8 cellular contexts compared by ENCODE assay signal in the genomic region with DNA sequence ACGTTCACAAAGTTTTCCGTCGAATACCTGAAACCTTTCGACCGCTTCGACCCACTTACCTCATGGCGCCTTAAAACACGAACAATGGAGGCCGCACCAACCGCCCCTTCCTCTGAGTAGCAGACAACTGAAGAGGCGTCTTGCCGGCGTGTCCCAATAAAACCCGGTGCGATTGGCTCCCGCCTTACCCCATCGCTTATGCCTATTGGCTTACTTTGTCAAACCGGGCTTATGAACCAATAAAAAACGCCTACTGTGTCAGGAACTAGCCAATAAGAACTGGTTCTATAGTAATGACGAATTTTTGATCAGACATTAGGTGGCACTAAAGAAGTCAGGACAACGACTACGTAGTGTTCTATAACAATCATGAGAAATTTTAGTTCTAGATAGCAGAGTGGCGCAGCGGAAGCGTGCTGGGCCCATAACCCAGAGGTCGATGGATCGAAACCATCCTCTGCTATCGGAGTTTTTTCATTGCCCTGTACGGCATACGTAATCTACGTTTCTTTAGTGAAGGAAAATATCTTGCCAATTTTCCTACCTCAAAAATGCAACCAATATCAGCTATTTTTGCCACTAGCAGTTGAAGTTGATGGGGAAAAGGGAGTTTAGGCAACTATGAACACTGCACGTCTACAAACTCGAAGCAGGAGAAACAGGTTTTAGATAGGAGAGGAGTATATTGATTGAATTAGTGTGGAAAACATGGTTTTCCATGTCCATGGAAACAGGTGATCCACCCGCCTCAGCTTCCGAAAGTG. TPM values are rescaled to one million over a fixed set of nuclear protein-coding genes. Genes with fewer than 3 reads are reported as not detected.
DNase-seq lines count a peak whose midpoint lies in the region; ATAC-seq and FAIRE-seq lines count a peak whose summit lies in the region.

ILF2 (minus strand) TSS at position 135 of the 764 bp plus-strand sequence; CDS start at position 64, 71 bp downstream.

- DNase-seq in Caki2 (ENCODE audit: low read depth), result peak; percentile 99
- peak; percentile 99 for DNase-seq in HTR-8/SVneo (ENCODE audit: insufficient read length, low spot score)
- DNase-seq in NOMO-1 treated with DMSO at 0.1 percent for 48 hours (lab: John Stamatoyannopoulos, UW; ENCODE audit: unreplicated experiment), result peak; percentile 99
- peak; percentile 77 to 93 (median 81) for DNase-seq in activated CD8-positive, alpha-beta memory T cell treated with anti-CD3 and anti-CD28 coated beads for 48 hours (ENCODE audit: low read depth in 2 of 3, low spot score in 2 of 3)
- DNase-seq in mesenteric fat pad (ENCODE audit: low spot score), result peak; percentile 97
- DNase-seq in stimulated activated CD8-positive, alpha-beta memory T cell treated with anti-CD3 and anti-CD28 coated beads, Interleukin-15, amount 100 ng/mL, for 24 hours (ENCODE audit: low read depth), result peak; percentile 80

- ATAC-seq in GM21367 (IDR thresholded peaks at IDR 0.05; ENCODE audit: unreplicated experiment), result peak; percentile 88

- in situ Hi-C loops in Caki2 (cut with HindIII; ENCODE audit: low pct_unique_long_range_greater_than_20kb, low sequenced_read_pairs) (no loop called here), endometrial microvascular endothelial cells (cut with HindIII; ENCODE audit: inconsistent ontology term, low pct_unique_long_range_greater_than_20kb, low sequenced_read_pairs) (no loop called here)

- peak; percentile 13 for FAIRE-seq in HTR-8/SVneo (lab: Jason Lieb, UNC)

RNA-seq across cellular contexts. Expression of gene ILF2, which starts in this region (rescaled TPM):
- total RNA-seq in Caki2 (2014; rRNA removed; shearing (Covaris generic); ENCODE audit: low replicate concordance), result 271 and 308 TPM in 2 replicates
- 320 TPM for total RNA-seq in endometrial microvascular endothelial cells (ENCODE audit: inconsistent ontology term)
- 116 TPM for total RNA-seq in mesenteric fat pad

Comparison
In these comparisons a context has a peak if more than half of its experiments do, and no peak if none do; other contexts are left out.
1. Peak in every context shown above with its lines: DNase-seq and ATAC-seq.